ENCODE assay signal across 1 cellular context in the genomic region with DNA sequence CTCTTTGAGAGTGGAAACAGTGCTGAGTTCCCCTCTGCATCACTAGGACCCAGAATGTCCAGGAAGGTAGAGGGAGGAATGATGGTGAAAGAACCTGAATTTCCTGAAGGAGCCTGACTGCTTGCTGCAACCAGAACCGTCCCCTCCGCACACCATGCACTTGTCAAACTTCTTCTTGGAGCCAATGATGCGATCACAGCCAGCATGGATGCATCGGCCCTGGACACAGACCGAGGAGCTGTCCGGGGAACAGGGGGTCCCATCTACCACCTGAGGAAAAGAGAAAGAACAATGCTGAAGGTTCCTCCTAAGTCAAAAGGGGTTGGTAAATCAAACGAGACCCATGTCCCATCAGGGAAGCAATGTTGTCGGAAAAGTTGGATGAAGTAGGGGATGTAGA.
TF ChIP-seq lines count a peak whose summit lies in the region.

No MANE protein-coding gene starts in this region.

TF ChIP-seq in HCT116, 20 proteins besides CTCF, POLR2A, EP300 and RAD21 (continued from another document):
- TF ChIP-seq REST (IDR thresholded peaks at IDR 0.05; ENCODE audit: low read depth) = no peak
